Comparison of ENCODE assay signal across 8 cellular contexts in the genomic region with DNA sequence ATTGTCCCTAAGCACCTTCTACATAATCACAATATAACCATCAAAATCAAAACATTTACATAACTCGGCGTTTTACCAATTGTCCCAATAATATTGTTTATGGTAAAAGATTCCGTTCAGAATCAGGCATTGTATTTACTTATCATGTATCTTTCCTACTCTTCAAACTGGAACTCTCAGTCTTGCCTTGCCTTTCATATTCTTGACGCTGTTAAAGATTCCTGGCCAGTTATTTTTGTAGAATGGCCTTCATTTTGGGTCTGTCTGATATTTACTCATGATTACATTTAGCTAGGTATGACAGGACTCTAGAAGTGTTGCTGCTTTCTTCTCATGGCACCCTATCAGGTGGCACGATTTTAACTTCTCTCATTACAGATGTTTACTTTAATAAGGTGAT. TPM values are rescaled to one million over a fixed set of nuclear protein-coding genes. Genes with fewer than 3 reads are reported as not detected.
DNase-seq lines count a peak whose midpoint lies in the region; ATAC-seq and TF ChIP-seq lines count a peak whose summit lies in the region.

No MANE protein-coding gene starts in this region.

- TF ChIP-seq CTCF in gastroesophageal sphincter (IDR thresholded peaks at IDR 0.05) (no peak), spleen (IDR thresholded peaks at IDR 0.05 in 8 of 11, conservative IDR thresholded peaks at IDR 0.05 in 3 of 11) (no peak)

- H3K4me1 ChIP-seq in SJCRH30 = peaks cover 7% of the 10 kb centered on the region
- peaks cover 0 to 40% (median 3%) of the 10 kb centered on the region in 3 donors for H3K4me1 ChIP-seq in gastroesophageal sphincter
- peaks cover 5 to 48% (median 29%) of the 10 kb centered on the region in 6 donors for H3K4me1 ChIP-seq in spleen

- H3K27ac ChIP-seq in SJCRH30 (peak overlapping the region; percentile 69), gastroesophageal sphincter (peak overlapping the region in 2 of 4 donors; percentile 63 to 94), spleen (peak overlapping the region in 6 of 8 donors; percentile 37 to 94 (median 90))

- no peaks in the 10 kb centered on the region for H3K9me3 Mint-ChIP-seq in T-helper 1 cell treated with Interleukin-12 subunit alpha and Interleukin-12 subunit beta and Interleukin-4 antibody, amounts not matched to agents 30 μg/mL and 1 μg/mL, for 36 hours

- intact Hi-C loops in spleen (cut with DNase I; ENCODE audit: low total_unique reads) = no loop called here

- ATAC-seq in gastroesophageal sphincter (no peak), GM18858 (IDR thresholded peaks at IDR 0.05; ENCODE audit: unreplicated experiment) (no peak)

- H3K4me3 ChIP-seq in SJCRH30 (peak overlapping the region; percentile 89), gastroesophageal sphincter (peak overlapping the region; percentile 59 to 96), spleen (peak overlapping the region in 4 of 8 donors; percentile 67 to 95 (median 87))

- H3K9me3 ChIP-seq in SJCRH30 (replicated peaks) = no peaks in the 10 kb centered on the region
- no peaks in the 10 kb centered on the region for H3K9me3 ChIP-seq in gastroesophageal sphincter
- no peaks in the 10 kb centered on the region for H3K9me3 ChIP-seq in spleen

- WGBS in gastroesophageal sphincter (ENCODE audit: low coverage in 1 of 2), 2 donors = 81 to 84% methylated on average over 5 of the region's 5 CpGs
- WGBS in spleen, 5 donors = 82 to 92% (median 92%) methylated on average over 5 of the region's 5 CpGs

- DNase-seq in T-helper 1 cell = no peak
- DNase-seq in SJCRH30 = no peak
- DNase-seq in spleen = no peak
- DNase-seq in NCI-H446 treated with DMSO at 0.1 percent for 48 hours (lab: John Stamatoyannopoulos, UW) = no peak
- DNase-seq in DMS 273 treated with DMSO at 0.1 percent for 48 hours (lab: John Stamatoyannopoulos, UW) = no peak

- peaks cover 5% of the 10 kb centered on the region for H3K27me3 Mint-ChIP-seq in T-helper 1 cell treated with Interleukin-12 subunit alpha and Interleukin-12 subunit beta and Interleukin-4 antibody, amounts not matched to agents 30 μg/mL and 1 μg/mL, for 36 hours (ENCODE audit: low read depth)

- H3K36me3 Mint-ChIP-seq in T-helper 1 cell treated with Interleukin-12 subunit alpha and Interleukin-12 subunit beta and Interleukin-4 antibody, amounts not matched to agents 30 μg/mL and 1 μg/mL, for 36 hours (ENCODE audit: low read depth) = no peaks in the 10 kb centered on the region

- peak overlapping the region; percentile 98 for H3K4me3 Mint-ChIP-seq in T-helper 1 cell treated with Interleukin-12 subunit alpha and Interleukin-12 subunit beta and Interleukin-4 antibody, amounts not matched to agents 30 μg/mL and 1 μg/mL, for 36 hours

- no peaks in the 10 kb centered on the region for H3K36me3 ChIP-seq in SJCRH30
- H3K36me3 ChIP-seq in gastroesophageal sphincter = no peaks in the 10 kb centered on the region
- H3K36me3 ChIP-seq in spleen = no peaks in the 10 kb centered on the region

- peak overlapping the region; percentile 84 for H3K27ac Mint-ChIP-seq in T-helper 1 cell treated with Interleukin-12 subunit alpha and Interleukin-12 subunit beta and Interleukin-4 antibody, amounts not matched to agents 30 μg/mL and 1 μg/mL, for 36 hours

- TF ChIP-seq POLR2A in gastroesophageal sphincter (IDR thresholded peaks at IDR 0.05) (no peak), spleen (IDR thresholded peaks at IDR 0.05) (no peak)

- TF ChIP-seq EP300 in gastroesophageal sphincter (IDR thresholded peaks at IDR 0.05) = no peak

- no peaks in the 10 kb centered on the region for H3K27me3 ChIP-seq in SJCRH30
- H3K27me3 ChIP-seq in gastroesophageal sphincter = no peaks in the 10 kb centered on the region
- H3K27me3 ChIP-seq in spleen (replicated peaks in 1 of 7) = no peaks in the 10 kb centered on the region

- H3K4me1 Mint-ChIP-seq in T-helper 1 cell treated with Interleukin-12 subunit alpha and Interleukin-12 subunit beta and Interleukin-4 antibody, amounts not matched to agents 30 μg/mL and 1 μg/mL, for 36 hours (ENCODE audit: low read depth) = peaks cover 20% of the 10 kb centered on the region

RNA-seq across cellular contexts. Expression of a gene that starts 0.8 kb away (rescaled TPM):
- total RNA-seq in SJCRH30 (2014; rRNA removed; shearing (Covaris generic)) = 15.5 and 20.6 TPM in 2 replicates
- 10 to 100 TPM; 33.8 to 39.9 (median 35.5) TPM for total RNA-seq in gastroesophageal sphincter
- total RNA-seq in spleen = 10 to 100 TPM; 22.1 to 52.2 (median 36.0) TPM
- 1 to 10 TPM; 4.4 to 7.5 (median 5.0) TPM for polyA plus RNA-seq in spleen

RNA-seq across cellular contexts. Expression of a gene that starts 36.1 kb away (rescaled TPM):
- total RNA-seq in SJCRH30 (2014; rRNA removed; shearing (Covaris generic)) = 26.3 and 26.4 TPM in 2 replicates
- 10 to 100 TPM; 21.3 to 31.1 (median 28.1) TPM for total RNA-seq in gastroesophageal sphincter
- 10 to 100 TPM; 14.2 to 27.7 (median 18.3) TPM for total RNA-seq in spleen
- polyA plus RNA-seq in spleen = 10 to 100 TPM in 1 of 3 donors, 1 to 10 TPM in 2; 5.6 to 15.4 (median 9.8) TPM
